ENCODE assay signal across 5 cellular contexts in genomic region chr19:5275668-5276067, GRCh38.
DNase-seq lines count a peak whose midpoint lies in the region; ATAC-seq, FAIRE-seq and TF ChIP-seq lines count a peak whose summit lies in the region.
"Not testable (repeated sequence)": the region's sequence is repeated elsewhere in the genome, so short reads cannot be mapped to it uniquely, and the experiment has no call there.

No MANE protein-coding gene starts in this region.

- H3K4me3 ChIP-seq in DOHH2 (ENCODE audit: low read length); Karpas-422 (ENCODE audit: low read length); K562; right cardiac atrium (ENCODE audit: low read length): not testable (repeated sequence)

- in situ Hi-C loops in K562 (cut with MboI): not testable (repeated sequence)

- H3K4me1 Mint-ChIP-seq in WTC11: not testable (repeated sequence)

- TF ChIP-seq CTCF in DOHH2 (IDR thresholded peaks at IDR 0.05; ENCODE audit: low read depth, low read length, poor library complexity, severe bottlenecking); WTC11 (IDR thresholded peaks at IDR 0.05); K562 (IDR thresholded peaks at IDR 0.05 in 2 of 3, conservative IDR thresholded peaks at IDR 0.05 in 1 of 3; ENCODE audit: insufficient read depth in 2 of 3, low read depth in 1 of 3, low read length in 3 of 3): not testable (repeated sequence)

- not testable (repeated sequence) for H3K36me3 ChIP-seq in DOHH2 (ENCODE audit: control insufficient read depth, low read length); Karpas-422 (ENCODE audit: insufficient read depth, low read length)
- peaks cover 24% of the 10 kb centered on the region; the same call in 2 of the 3 replicates for H3K36me3 ChIP-seq in K562 (ENCODE audit: control insufficient read depth, insufficient read depth, low read length)

- H3K27ac ChIP-seq in DOHH2 (ENCODE audit: low read depth, low read length) (peak overlapping the region; percentile 79), Karpas-422 (ENCODE audit: low read length) (peak overlapping the region; percentile 82)
- not testable (repeated sequence) for H3K27ac ChIP-seq in K562 (ENCODE audit: extremely low read depth, low read depth, low read length); right cardiac atrium (ENCODE audit: low read length)

- not testable (repeated sequence) for H3K9me3 Mint-ChIP-seq in WTC11

- H3K4me1 ChIP-seq in DOHH2 (ENCODE audit: control insufficient read depth, low read length) (peaks cover 49% of the 10 kb centered on the region), Karpas-422 (ENCODE audit: low read length) (peaks cover 33% of the 10 kb centered on the region)
- not testable (repeated sequence) for H3K4me1 ChIP-seq in K562 (replicated peaks in 1 of 2; ENCODE audit: control insufficient read depth in 2 of 2, insufficient read depth in 2 of 2, low read length in 2 of 2); right cardiac atrium (ENCODE audit: control insufficient read depth, insufficient read depth, low read length)

- not testable (repeated sequence) for H3K9me2 ChIP-seq in DOHH2 (replicated peaks; ENCODE audit: control insufficient read depth, low read length); Karpas-422 (replicated peaks; ENCODE audit: insufficient read depth, low read length)

- not testable (repeated sequence) for H4K20me1 ChIP-seq in DOHH2 (ENCODE audit: control insufficient read depth, insufficient read depth, low read depth, low read length); Karpas-422 (ENCODE audit: insufficient read depth, low read depth, low read length); K562 (replicated peaks; ENCODE audit: control insufficient read depth, insufficient read depth, low read length)

- CTCF ChIA-PET in WTC11 (lab: Charles Lee): interaction anchor here (0.6 kb wide), 1 partner anchor 249 kb away, joined by 3 read pairs; no protein-coding TSS in a partner anchor
- CTCF ChIA-PET in K562 (lab: Yijun Ruan, JAX; ENCODE audit: low intra/inter-chr PET ratio): not testable (repeated sequence)

- peaks cover 19% of the 10 kb centered on the region for H3K36me3 Mint-ChIP-seq in WTC11

- H3K9me1 ChIP-seq in K562 (ENCODE audit: control insufficient read depth, insufficient read depth, low read length): not testable (repeated sequence)

- H2AFZ ChIP-seq in Karpas-422 (ENCODE audit: low read length); K562 (ENCODE audit: low read depth, low read length): not testable (repeated sequence)

- H3K4me3 Mint-ChIP-seq in WTC11: not testable (repeated sequence)

- intact Hi-C loops in K562 (cut with micrococcal nuclease); right cardiac atrium (cut with DNase I): not testable (repeated sequence)

- TF ChIP-seq RAD21 in K562 (CRISPR knock-in tag; conservative IDR thresholded peaks at IDR 0.05 in 1 of 2, IDR thresholded peaks at IDR 0.05 in 1 of 2): not testable (repeated sequence)

- H3K9me3 ChIP-seq in DOHH2 (ENCODE audit: control insufficient read depth, insufficient read depth, low read length); Karpas-422 (ENCODE audit: low read length); K562 (replicated peaks; ENCODE audit: control insufficient read depth, insufficient read depth, low read depth, low read length); right cardiac atrium (ENCODE audit: control insufficient read depth, low read length): not testable (repeated sequence)

- not testable (repeated sequence) for DNase-seq in Karpas-422; WTC11 (ENCODE audit: low spot score); K562 (ENCODE audit: extremely low read depth in 1 of 4, low spot score in 3 of 4)
- DNase-seq in right cardiac atrium: peak in 2 of 3 donors; percentile 3 to 12

- not testable (repeated sequence) for FAIRE-seq in K562 (lab: Jason Lieb, UNC)

- not testable (repeated sequence) for BruUV-seq in K562 (replicated peaks; lab: Mats Ljungman, UMichigan)

- not testable (repeated sequence) for ATAC-seq in WTC11, K562, right cardiac atrium

- H3K79me2 ChIP-seq in DOHH2 (ENCODE audit: control insufficient read depth, low read length); Karpas-422 (ENCODE audit: low read length); K562 (ENCODE audit: control insufficient read depth, insufficient read depth, low read length): not testable (repeated sequence)

- not testable (repeated sequence) for TF ChIP-seq POLR2A in K562 (conservative IDR thresholded peaks at IDR 0.05)

- H3K27me3 Mint-ChIP-seq in WTC11 (ENCODE audit: low read depth): not testable (repeated sequence)

- 77% methylated on average over 4 of the region's 4 CpGs for WGBS in K562 (ENCODE audit: insufficient coverage, low coverage, missing lambda C conversion rate)
- 99% methylated on average over 4 of the region's 4 CpGs for WGBS in right cardiac atrium

- H3K9ac ChIP-seq in Karpas-422 (ENCODE audit: low read length): peak overlapping the region; percentile 20; the same call in 1 of the 2 replicates
- not testable (repeated sequence) for H3K9ac ChIP-seq in K562 (ENCODE audit: insufficient read depth in 1 of 2, low read depth in 2 of 2, low read length in 2 of 2)

- not testable (repeated sequence) for TF ChIP-seq EP300 in K562 (IDR thresholded peaks at IDR 0.05; ENCODE audit: low read length)

- peak overlapping the region; percentile 52 for H3K4me2 ChIP-seq in DOHH2 (ENCODE audit: low read length)
- H3K4me2 ChIP-seq in Karpas-422 (ENCODE audit: low read depth, low read length, poor library complexity, severe bottlenecking): peak overlapping the region; percentile 23
- not testable (repeated sequence) for H3K4me2 ChIP-seq in K562 (ENCODE audit: insufficient read depth, low read length)

- POLR2A ChIA-PET in WTC11 (lab: Charles Lee): interaction anchor here (0.6 to 0.7 kb wide), 2 partner anchors 1008 to 1068 kb away, joined by 3 read pairs; no protein-coding TSS in a partner anchor
- POLR2A ChIA-PET in K562 (lab: Yijun Ruan, JAX): not testable (repeated sequence)

- not testable (repeated sequence) for H3K27me3 ChIP-seq in DOHH2 (ENCODE audit: control insufficient read depth, low read length); Karpas-422 (ENCODE audit: low read length); K562 (ENCODE audit: control insufficient read depth in 2 of 2, insufficient read depth in 2 of 2, low read length in 2 of 2); right cardiac atrium (ENCODE audit: control insufficient read depth, insufficient read depth)

- H3K27ac Mint-ChIP-seq in WTC11: peak overlapping the region; percentile 25; the same call in 1 of the 2 replicates

- H3F3A ChIP-seq in DOHH2 (ENCODE audit: control insufficient read depth, insufficient read depth): not testable (repeated sequence)

TF ChIP-seq in WTC11, 78 proteins besides CTCF, POLR2A, EP300 and RAD21:
- TF ChIP-seq ZNF121 (CRISPR knock-in tag; IDR thresholded peaks at IDR 0.05): peak; percentile 43; the same call in 1 of the 2 replicates
TF ChIP-seq in WTC11: peak in this region for 1; not testable (repeated sequence) for 77.

TF ChIP-seq in K562, 482 proteins besides CTCF, POLR2A, EP300 and RAD21:
- peak; percentile 51; the same call in 1 of the 2 replicates for TF ChIP-seq ZNF121 (CRISPR knock-in tag; conservative IDR thresholded peaks at IDR 0.05)
